ENCODE assay signal across 6 cellular contexts in the genomic region with DNA sequence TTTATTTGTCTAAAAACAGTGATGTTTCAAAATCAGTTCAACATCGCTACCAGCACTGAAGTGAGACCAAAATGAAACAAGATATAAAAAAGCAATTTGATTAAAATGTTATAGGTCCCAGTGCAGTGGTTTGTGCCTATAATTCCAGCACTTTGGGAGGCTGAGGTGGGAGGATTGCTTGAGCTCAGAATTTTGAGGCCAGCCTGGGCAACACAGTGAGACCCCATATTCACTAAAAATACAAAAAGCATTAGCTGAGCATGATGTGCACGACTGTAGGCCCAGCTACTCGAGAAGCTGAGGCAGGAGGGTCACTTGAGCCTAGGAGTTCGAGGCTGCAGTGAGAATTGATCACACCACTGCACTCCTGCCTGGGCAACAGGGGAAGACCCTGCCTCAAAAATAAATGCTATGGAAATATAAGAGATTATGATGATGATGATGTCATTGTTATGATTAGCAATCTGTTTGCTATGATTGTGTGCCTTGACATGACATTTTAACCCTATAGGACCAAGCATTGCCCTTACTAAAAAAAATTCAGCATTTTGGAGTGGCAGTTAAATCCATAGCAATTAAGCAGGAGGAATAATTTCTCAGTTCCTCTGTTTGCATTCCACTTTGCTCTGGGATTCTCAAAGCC.
A peak's percentile ranks its signal among the peaks of the same experiment; 100 is the strongest.
DNase-seq lines count a peak whose midpoint lies in the region; ATAC-seq, FAIRE-seq and TF ChIP-seq lines count a peak whose summit lies in the region.
"Not testable (repeated sequence)": the region's sequence is repeated elsewhere in the genome, so short reads cannot be mapped to it uniquely, and the experiment has no call there.

No MANE protein-coding gene starts in this region.

- not testable (repeated sequence) for H3K36me3 Mint-ChIP-seq in activated T-cell treated with anti-CD3 and anti-CD28 coated beads, Interleukin-2, amount 50 U/mL, for 24 hours (ENCODE audit: low read depth); central memory CD8-positive, alpha-beta T cell (ENCODE audit: insufficient read depth); natural killer cell treated with Interleukin-12 subunit alpha and Interleukin-12 subunit beta and Interleukin-15 and Interleukin-18, amount 100 ng/mL, for 72 hours

- peak overlapping the region; percentile 8 for H3K4me3 Mint-ChIP-seq in activated T-cell treated with anti-CD3 and anti-CD28 coated beads, Interleukin-2, amount 50 U/mL, for 24 hours
- peak overlapping the region; percentile 50 for H3K4me3 Mint-ChIP-seq in central memory CD8-positive, alpha-beta T cell
- H3K4me3 Mint-ChIP-seq in natural killer cell treated with Interleukin-12 subunit alpha and Interleukin-12 subunit beta and Interleukin-15 and Interleukin-18, amount 100 ng/mL, for 72 hours = peak overlapping the region; percentile 87

- not testable (repeated sequence) for H3K4me2 ChIP-seq in keratinocyte (ENCODE audit: control insufficient read depth, extremely low read depth, insufficient read depth, low read depth, low read length)

- H3K9ac ChIP-seq in keratinocyte (ENCODE audit: control insufficient read depth, extremely low read depth, insufficient read depth, low read length) = not testable (repeated sequence)

- not testable (repeated sequence) for H3K79me2 ChIP-seq in keratinocyte (ENCODE audit: control insufficient read depth, insufficient read depth, low read length)

- H3K9me3 Mint-ChIP-seq in activated T-cell treated with anti-CD3 and anti-CD28 coated beads, Interleukin-2, amount 50 U/mL, for 24 hours; central memory CD8-positive, alpha-beta T cell; natural killer cell treated with Interleukin-12 subunit alpha and Interleukin-12 subunit beta and Interleukin-15 and Interleukin-18, amount 100 ng/mL, for 72 hours: not testable (repeated sequence)

- not testable (repeated sequence) for TF ChIP-seq CTCF in HL-60 (IDR thresholded peaks at IDR 0.05; ENCODE audit: insufficient read depth, low read length); keratinocyte (optimal IDR thresholded peaks at IDR 0.05 in 1 of 3, IDR thresholded peaks at IDR 0.05 in 1 of 3, conservative IDR thresholded peaks at IDR 0.05 in 1 of 3; ENCODE audit: extremely low read depth in 1 of 3, insufficient read depth in 2 of 3, low read length in 3 of 3)

- ATAC-seq in GM18867 (IDR thresholded peaks at IDR 0.05; ENCODE audit: unreplicated experiment) = peak; percentile 10
- ATAC-seq in central memory CD8-positive, alpha-beta T cell (replicated peaks; ENCODE audit: extremely low read depth, poor library complexity, severe bottlenecking) = not testable (repeated sequence)
- ATAC-seq in natural killer cell treated with Interleukin-12 subunit alpha and Interleukin-12 subunit beta and Interleukin-15 and Interleukin-18, amount 100 ng/mL, for 72 hours = peak in 1 of 2 donors; percentile 31

- H4K20me1 ChIP-seq in keratinocyte (ENCODE audit: control insufficient read depth, extremely low read depth, insufficient read depth, low read length) = not testable (repeated sequence)

- H3K9me3 ChIP-seq in keratinocyte (ENCODE audit: control insufficient read depth, low read depth, low read length) = not testable (repeated sequence)

- peak overlapping the region; percentile 22 for H3K27ac Mint-ChIP-seq in activated T-cell treated with anti-CD3 and anti-CD28 coated beads, Interleukin-2, amount 50 U/mL, for 24 hours
- not testable (repeated sequence) for H3K27ac Mint-ChIP-seq in central memory CD8-positive, alpha-beta T cell (ENCODE audit: low read depth)
- peak overlapping the region; percentile 86 to 100 for H3K27ac Mint-ChIP-seq in natural killer cell treated with Interleukin-12 subunit alpha and Interleukin-12 subunit beta and Interleukin-15 and Interleukin-18, amount 100 ng/mL, for 72 hours

- H3K9me1 ChIP-seq in keratinocyte (ENCODE audit: control insufficient read depth, extremely low read depth, insufficient read depth, low read length) = not testable (repeated sequence)

- peak; percentile 9 for FAIRE-seq in keratinocyte (lab: Jason Lieb, UNC)

- H3K4me1 Mint-ChIP-seq in activated T-cell treated with anti-CD3 and anti-CD28 coated beads, Interleukin-2, amount 50 U/mL, for 24 hours (ENCODE audit: low read depth); central memory CD8-positive, alpha-beta T cell: not testable (repeated sequence)
- H3K4me1 Mint-ChIP-seq in natural killer cell treated with Interleukin-12 subunit alpha and Interleukin-12 subunit beta and Interleukin-15 and Interleukin-18, amount 100 ng/mL, for 72 hours (ENCODE audit: low read depth in 2 of 2) = peaks cover 36 to 52% of the 10 kb centered on the region in 2 donors

- H3K4me3 ChIP-seq in HL-60 (replicated peaks; ENCODE audit: insufficient read depth, low read length); keratinocyte (ENCODE audit: control insufficient read depth in 2 of 3, extremely low read depth in 1 of 3, insufficient read depth in 2 of 3, low read depth in 1 of 3, low read length in 3 of 3): not testable (repeated sequence)

- not testable (repeated sequence) for H3K36me3 ChIP-seq in keratinocyte (ENCODE audit: control insufficient read depth in 2 of 2, extremely low read depth in 1 of 2, insufficient read depth in 2 of 2, low read length in 2 of 2)

- 0 out of 2 replicates have a peak overlapping the region, but pooled peaks have one; percentile 5 for H3K27ac ChIP-seq in HL-60 (replicated peaks)
- H3K27ac ChIP-seq in keratinocyte (ENCODE audit: control insufficient read depth, insufficient read depth, low read length) = not testable (repeated sequence)

- not testable (repeated sequence) for H3K4me1 ChIP-seq in keratinocyte (ENCODE audit: control insufficient read depth, extremely low read depth, insufficient read depth, low read length)

- H2AFZ ChIP-seq in keratinocyte (ENCODE audit: control insufficient read depth, low read length) = not testable (repeated sequence)

- not testable (repeated sequence) for H3K27me3 ChIP-seq in HL-60 (ENCODE audit: insufficient read depth, poor library complexity, severe bottlenecking); keratinocyte (ENCODE audit: control insufficient read depth, extremely low read depth, insufficient read depth, low read length)

- dilution Hi-C loops in keratinocyte (cut with MboI; ENCODE audit: extremely low pct_ligation_motif_present, low sequenced_read_pairs) = not testable (repeated sequence)

- not testable (repeated sequence) for H3K27me3 Mint-ChIP-seq in activated T-cell treated with anti-CD3 and anti-CD28 coated beads, Interleukin-2, amount 50 U/mL, for 24 hours; central memory CD8-positive, alpha-beta T cell; natural killer cell treated with Interleukin-12 subunit alpha and Interleukin-12 subunit beta and Interleukin-15 and Interleukin-18, amount 100 ng/mL, for 72 hours

- DNase-seq in HL-60 (ENCODE audit: low read depth in 1 of 2, low spot score in 1 of 2); activated T-cell treated with anti-CD3 and anti-CD28 coated beads, Interleukin-2, amount 50 U/mL, for 24 hours; central memory CD8-positive, alpha-beta T cell (ENCODE audit: low spot score in 2 of 2); keratinocyte (ENCODE audit: low read depth, low spot score); natural killer cell treated with Interleukin-12 subunit alpha and Interleukin-12 subunit beta and Interleukin-15 and Interleukin-18, amount 100 ng/mL, for 72 hours (ENCODE audit: low spot score): not testable (repeated sequence)

Comparison
In these comparisons a context has a peak if more than half of its experiments do, and no peak if none do; other contexts are left out.
1. H3K4me3 Mint-ChIP-seq: peak in every context shown above with its lines; median percentile 87 in natural killer cell treated with Interleukin-12 subunit alpha and Interleukin-12 subunit beta and Interleukin-15 and Interleukin-18, amount 100 ng/mL, for 72 hours; 50 in central memory CD8-positive, alpha-beta T cell; 8 in activated T-cell treated with anti-CD3 and anti-CD28 coated beads, Interleukin-2, amount 50 U/mL, for 24 hours.